Comparison of ENCODE assay signal across 8 cellular contexts in the genomic region with DNA sequence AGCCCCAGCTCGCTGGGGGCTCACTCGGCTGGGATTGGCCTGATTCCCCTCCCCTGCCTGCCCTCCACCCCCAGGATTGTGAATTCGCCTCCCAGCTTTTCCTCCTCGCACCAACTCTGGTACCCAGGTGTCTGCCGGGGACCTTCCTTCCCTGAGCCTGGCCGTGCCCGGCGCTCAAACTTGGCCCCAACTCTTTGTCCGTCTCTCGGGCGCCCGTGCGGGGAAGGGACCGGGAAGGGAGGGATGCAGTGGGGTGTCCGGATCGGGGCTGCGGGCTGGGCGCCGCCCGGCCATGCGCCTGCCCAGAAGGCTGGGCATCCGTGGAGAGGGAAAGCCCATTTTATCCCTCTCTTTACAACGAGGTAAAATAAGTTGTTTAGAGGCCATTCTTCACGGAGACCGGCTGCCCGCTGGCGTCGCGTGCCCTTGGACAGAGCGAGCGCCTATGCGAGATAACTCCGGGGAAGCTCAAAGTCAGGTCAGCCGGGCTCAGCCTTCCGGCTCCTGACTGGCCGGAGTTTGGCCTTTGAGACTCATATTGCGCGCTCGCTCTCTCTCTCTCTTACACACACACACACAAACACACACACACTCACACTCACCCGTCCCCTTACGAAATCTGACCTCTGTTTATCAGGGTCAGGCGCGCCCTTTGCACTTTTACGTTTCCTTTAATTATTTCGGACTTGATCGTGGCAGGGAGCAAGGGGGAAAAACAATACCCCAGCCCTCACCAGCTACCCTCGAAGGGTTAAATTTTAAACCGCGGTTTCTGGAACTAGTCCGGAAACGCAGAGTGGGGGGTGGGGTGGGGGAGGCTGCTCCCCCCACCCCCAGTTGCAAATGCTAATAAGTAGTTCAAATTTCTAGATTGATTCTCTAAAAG. TPM values are rescaled to one million over a fixed set of nuclear protein-coding genes. Genes with fewer than 3 reads are reported as not detected.
DNase-seq lines count a peak whose midpoint lies in the region; ATAC-seq and TF ChIP-seq lines count a peak whose summit lies in the region.

No MANE protein-coding gene starts in this region.

- H3K27ac Mint-ChIP-seq in activated naive CD4-positive, alpha-beta T cell treated with anti-CD3 and anti-CD28 coated beads, Interleukin-2, amount 50 U/mL, for 24 hours, result peak overlapping the region; percentile 79

- peaks cover 40% of the 10 kb centered on the region for H3K4me1 Mint-ChIP-seq in activated naive CD4-positive, alpha-beta T cell treated with anti-CD3 and anti-CD28 coated beads, Interleukin-2, amount 50 U/mL, for 24 hours

- H3K4me1 ChIP-seq in BLaER1 treated with 17β-estradiol and CSF1 and Interleukin-3, amounts not matched to agents 10 nM and 100 nM, result peaks cover 14 to 41% (median 23%) of the 10 kb centered on the region in 10 experiments
- H3K4me1 ChIP-seq in osteoblast (ENCODE audit: insufficient read depth, low read length), result peaks cover 10% of the 10 kb centered on the region

- H3K27ac ChIP-seq in BLaER1 treated with 17β-estradiol and CSF1 and Interleukin-3, amounts not matched to agents 10 nM and 100 nM, result peak overlapping the region in 8 of 11 experiments; percentile 3 to 96 (median 64); a peak in 12 of 22 replicates
- peak overlapping the region; percentile 58 for H3K27ac ChIP-seq in osteoblast (ENCODE audit: low read depth, low read length)

- H3K4me2 ChIP-seq in BLaER1 treated with 17β-estradiol and CSF1 and Interleukin-3, amounts not matched to agents 10 nM and 100 nM, result peak overlapping the region; percentile 88 to 100 (median 99)
- peak overlapping the region; percentile 96 for H3K4me2 ChIP-seq in osteoblast (ENCODE audit: insufficient read depth, low read length)

- peak overlapping the region; percentile 51 to 96 (median 70) for H3K9ac ChIP-seq in BLaER1 treated with 17β-estradiol and CSF1 and Interleukin-3, amounts not matched to agents 10 nM and 100 nM

- no peaks in the 10 kb centered on the region for H3K9me3 Mint-ChIP-seq in activated naive CD4-positive, alpha-beta T cell treated with anti-CD3 and anti-CD28 coated beads, Interleukin-2, amount 50 U/mL, for 24 hours

- ATAC-seq in Right ventricle myocardium superior (ENCODE audit: poor library complexity), result peak; percentile 72
- no peak for ATAC-seq in GM21737 (IDR thresholded peaks at IDR 0.05; ENCODE audit: unreplicated experiment)

- peak overlapping the region; percentile 92 for H3K4me3 Mint-ChIP-seq in activated naive CD4-positive, alpha-beta T cell treated with anti-CD3 and anti-CD28 coated beads, Interleukin-2, amount 50 U/mL, for 24 hours

- H3K9me3 ChIP-seq in BLaER1 treated with 17β-estradiol and CSF1 and Interleukin-3, amounts not matched to agents 10 nM and 100 nM (replicated peaks in 1 of 11), result no peaks in the 10 kb centered on the region; a peak in 1 of 22 replicates
- no peaks in the 10 kb centered on the region for H3K9me3 ChIP-seq in osteoblast (ENCODE audit: low read depth, low read length)

- peak overlapping the region; percentile 84 for H2AFZ ChIP-seq in osteoblast (ENCODE audit: low read length)

- H3K36me3 ChIP-seq in BLaER1 treated with 17β-estradiol and CSF1 and Interleukin-3, amounts not matched to agents 10 nM and 100 nM, result peaks cover 0 to 31% (median 0%) of the 10 kb centered on the region in 11 experiments; a peak in 6 of 22 replicates
- H3K36me3 ChIP-seq in osteoblast (ENCODE audit: insufficient read depth, low read length), result no peaks in the 10 kb centered on the region

- H3K79me2 ChIP-seq in osteoblast (ENCODE audit: insufficient read depth, low read length), result peaks cover 2% of the 10 kb centered on the region

- H3K4me3 ChIP-seq in BLaER1 treated with 17β-estradiol and CSF1 and Interleukin-3, amounts not matched to agents 10 nM and 100 nM, result peak overlapping the region; percentile 59 to 94 (median 72)
- peak overlapping the region; percentile 54 for H3K4me3 ChIP-seq in LNCaP clone FGC (ENCODE audit: low read depth, low read length)
- peak overlapping the region; percentile 83 for H3K4me3 ChIP-seq in osteoblast (ENCODE audit: insufficient read depth, low read length)

- DNase-seq in LNCaP clone FGC (ENCODE audit: low read depth), result no peak
- DNase-seq in Right ventricle myocardium superior, result peak; percentile 76
- DNase-seq in osteoblast (ENCODE audit: insufficient read length, low spot score, missing footprints), result peak; percentile 87
- DNase-seq in NCI-H2081 treated with DMSO at 0.1 percent for 48 hours (lab: John Stamatoyannopoulos, UW), result no peak
- no peak for DNase-seq in A172 (ENCODE audit: low spot score)

- peaks cover 0 to 56% (median 52%) of the 10 kb centered on the region in 11 experiments; a peak in 18 of 22 replicates for H3K27me3 ChIP-seq in BLaER1 treated with 17β-estradiol and CSF1 and Interleukin-3, amounts not matched to agents 10 nM and 100 nM
- peaks cover 11% of the 10 kb centered on the region for H3K27me3 ChIP-seq in osteoblast (ENCODE audit: insufficient read depth, low read length)

- peaks cover 16% of the 10 kb centered on the region for H3K27me3 Mint-ChIP-seq in activated naive CD4-positive, alpha-beta T cell treated with anti-CD3 and anti-CD28 coated beads, Interleukin-2, amount 50 U/mL, for 24 hours

- TF ChIP-seq CTCF in LNCaP clone FGC (IDR thresholded peaks at IDR 0.05; ENCODE audit: control insufficient read depth, extremely low read depth, insufficient read depth), result no peak
- TF ChIP-seq CTCF in osteoblast (IDR thresholded peaks at IDR 0.05; ENCODE audit: extremely low read depth, low read depth, low read length), result no peak

- intact Hi-C loops in Right ventricle myocardium superior (cut with DNase I), result loop anchor here (5.0 to 10.0 kb wide), 2 partner anchors 1099 to 1477 kb away; no protein-coding TSS in a partner anchor

- peaks cover 0 to 37% (median 11%) of the 10 kb centered on the region in 11 experiments; a peak in 12 of 22 replicates for H4K20me1 ChIP-seq in BLaER1 treated with 17β-estradiol and CSF1 and Interleukin-3, amounts not matched to agents 10 nM and 100 nM
- no peaks in the 10 kb centered on the region for H4K20me1 ChIP-seq in osteoblast (ENCODE audit: insufficient read depth, low read length)

- H3K36me3 Mint-ChIP-seq in activated naive CD4-positive, alpha-beta T cell treated with anti-CD3 and anti-CD28 coated beads, Interleukin-2, amount 50 U/mL, for 24 hours, result no peaks in the 10 kb centered on the region

RNA-seq across cellular contexts. Expression of a gene that starts 0.8 kb away (rescaled TPM):
- total RNA-seq in Right ventricle myocardium superior (19.6 TPM), osteoblast (31.8 and 40.2 TPM in 2 replicates)
- total RNA-seq in A172 (2014; rRNA removed; shearing (Covaris generic)), result 0.12 TPM in 1 of 2 replicates, not detected in the other

Comparison
In these comparisons a context has a peak if more than half of its experiments do, and no peak if none do; other contexts are left out.
1. DNase-seq: peak in Right ventricle myocardium superior (single experiment) and osteoblast (single experiment); none in LNCaP clone FGC (single experiment), NCI-H2081 treated with DMSO at 0.1 percent for 48 hours (single experiment) and A172 (single experiment).
2. RNA of a gene that starts 0.8 kb away (total RNA-seq): 31.8 to 40.2 TPM in osteoblast and 19.6 TPM in Right ventricle myocardium superior (single experiment); 0.12 TPM in A172; every median in the first group is over 10 times any median in the second.
3. Peak in every context shown above with its lines, with median percentiles within 50 percentile points of each other: H3K4me3 ChIP-seq.